In genomic region chr17:15958484-15958854, GRCh38 we compare ENCODE assay signal across 11 cellular contexts. TPM values are rescaled to one million over a fixed set of nuclear protein-coding genes. Genes with fewer than 3 reads are reported as not detected.
DNase-seq lines count a peak whose midpoint lies in the region; ATAC-seq, FAIRE-seq and TF ChIP-seq lines count a peak whose summit lies in the region.
"Had no signal": no experiment of that assay in that cellular context is flagged by ENCODE, and none has a peak within 500 bp of the region (broad histone marks: within the 10 kb centered on the region; RNA-seq: fewer than 3 reads in every experiment).

No MANE protein-coding gene starts in this region.

- H3K36me3 Mint-ChIP-seq in Calu3 (ENCODE audit: insufficient read depth, unreplicated experiment) (peaks cover 42% of the 10 kb centered on the region), neural progenitor cell (no peaks in the 10 kb centered on the region)

- H3K9me3 Mint-ChIP-seq in Calu3 (ENCODE audit: low read depth, unreplicated experiment) (no peaks in the 10 kb centered on the region), neural progenitor cell (no peaks in the 10 kb centered on the region)

- RAD21 ChIA-PET in GM12878 (lab: Charles Lee; ENCODE audit: unreplicated experiment) = no interaction called here

- no peak for TF ChIP-seq RAD21 in GM12878 (IDR thresholded peaks at IDR 0.05; ENCODE audit: insufficient read depth, low read depth, low read length)

- H3K79me2 ChIP-seq in Loucy (ENCODE audit: insufficient read depth, low read length) = no peaks in the 10 kb centered on the region
- no peaks in the 10 kb centered on the region for H3K79me2 ChIP-seq in GM12878 (ENCODE audit: control insufficient read depth, insufficient read depth, low read length)
- no peaks in the 10 kb centered on the region for H3K79me2 ChIP-seq in neural progenitor cell (ENCODE audit: low read depth)

- SMC1A ChIA-PET in GM12878 (lab: Charles Lee; ENCODE audit: uncharacterized antibody, unreplicated experiment) = interaction anchor here (1.2 to 1.7 kb wide), 6 partner anchors 15 to 57 kb away, joined by 3 to 6 read pairs (median 5); no protein-coding TSS in a partner anchor

- H3K9ac ChIP-seq in Loucy (ENCODE audit: low read depth, low read length, poor library complexity, severe bottlenecking) = peak overlapping the region; percentile 7
- H3K9ac ChIP-seq in GM12878 (ENCODE audit: control insufficient read depth, insufficient read depth, low read length) = no peak overlapping the region; the same call in 1 of the 2 replicates
- H3K9ac ChIP-seq in neural progenitor cell = no peak overlapping the region

- CTCF ChIA-PET in Calu3 (lab: Charles Lee) = interaction anchor here (1.9 kb wide), 1 partner anchor 13 kb away, joined by 11 read pairs; the partner anchor contains the start of gene ADORA2B
- CTCF ChIA-PET in GM12878 (lab: Yijun Ruan, JAX) = interaction anchor here (0.8 to 1.7 kb wide), 3 partner anchors 17 to 40 kb away, joined by 3 to 5 read pairs (median 3); no protein-coding TSS in a partner anchor

- no peak for TF ChIP-seq POLR2A in GM12878 (IDR thresholded peaks at IDR 0.05; ENCODE audit: low read depth, low read length)

- ATAC-seq in GM12878 (no peak), GM18498 (IDR thresholded peaks at IDR 0.05; ENCODE audit: unreplicated experiment) (no peak)

- H3K36me3 ChIP-seq in Loucy (ENCODE audit: insufficient read depth, low read length) (no peaks in the 10 kb centered on the region), GM12878 (ENCODE audit: control insufficient read depth in 2 of 2, insufficient read depth in 2 of 2, low read length in 1 of 2) (no peaks in the 10 kb centered on the region), neural progenitor cell (no peaks in the 10 kb centered on the region), H7 (replicated peaks; ENCODE audit: control insufficient read depth, insufficient read depth, low read length) (no peaks in the 10 kb centered on the region)

- POLR2A ChIA-PET in GM12878 (lab: Charles Lee) = no interaction called here

- H3K27me3 Mint-ChIP-seq in Calu3 (ENCODE audit: unreplicated experiment) = no peaks in the 10 kb centered on the region
- H3K27me3 Mint-ChIP-seq in neural progenitor cell (ENCODE audit: insufficient read depth, low read depth) = no peaks in the 10 kb centered on the region

- DNase-seq in Calu3 (no peak), GM12878 (ENCODE audit: low read depth, low spot score) (no peak), neural progenitor cell (ENCODE audit: low spot score) (no peak), H7 (no peak), medulla oblongata (ENCODE audit: extremely low spot score) (no peak), DMS 273 treated with DMSO at 0.1 percent for 48 hours (lab: John Stamatoyannopoulos, UW) (no peak)
- DNase-seq: activated gamma-delta T cell, NCI-H446 treated with DMSO at 0.1 percent for 48 hours had no signal

- H3K4me2 ChIP-seq in Loucy (ENCODE audit: low read depth, low read length, poor library complexity, severe bottlenecking) = peak overlapping the region; percentile 33
- H3K4me2 ChIP-seq in GM12878 (ENCODE audit: control insufficient read depth, insufficient read depth) = peak overlapping the region; percentile 86
- no peak overlapping the region for H3K4me2 ChIP-seq in neural progenitor cell

- WGBS in GM12878 (ENCODE audit: insufficient coverage, insufficient replicate concordance, low lambda C conversion rate, missing lambda C conversion rate) = 0% methylated on average over 4 of the region's 4 CpGs

- in situ Hi-C loops in GM12878 (cut with MboI) = no loop called here

- no peak overlapping the region for H3K4me3 ChIP-seq in Loucy (ENCODE audit: low read length, poor library complexity, severe bottlenecking)
- no peak overlapping the region for H3K4me3 ChIP-seq in GM12878
- no peak overlapping the region for H3K4me3 ChIP-seq in neural progenitor cell
- no peak overlapping the region for H3K4me3 ChIP-seq in H7 (ENCODE audit: insufficient read depth, low read depth, low read length)

- H3K9me3 ChIP-seq in Loucy (ENCODE audit: insufficient read depth, low read depth, low read length) (no peaks in the 10 kb centered on the region), GM12878 (replicated peaks; ENCODE audit: control insufficient read depth, insufficient read depth, low read length) (no peaks in the 10 kb centered on the region), neural progenitor cell (ENCODE audit: low read depth) (no peaks in the 10 kb centered on the region)

- TF ChIP-seq EP300 in GM12878 (IDR thresholded peaks at IDR 0.05; ENCODE audit: borderline replicate concordance in 1 of 2, control insufficient read depth in 1 of 2, low read depth in 2 of 2, low read length in 2 of 2) = no peak

- H3K27ac Mint-ChIP-seq in Calu3 (ENCODE audit: unreplicated experiment) (peak overlapping the region; percentile 88), neural progenitor cell (peak overlapping the region; percentile 5)

- H3K27ac ChIP-seq in GM12878 (ENCODE audit: control insufficient read depth, insufficient read depth) (peak overlapping the region; percentile 52; the same call in 1 of the 2 replicates), neural progenitor cell (no peak overlapping the region)

- no peaks in the 10 kb centered on the region for H3K27me3 ChIP-seq in Loucy (ENCODE audit: insufficient read depth, low read length, poor library complexity, severe bottlenecking)
- peaks cover 0 to 3% of the 10 kb centered on the region in 2 experiments; a peak in 2 of 4 replicates for H3K27me3 ChIP-seq in GM12878 (replicated peaks in 1 of 2; ENCODE audit: control insufficient read depth in 2 of 2, insufficient read depth in 2 of 2, low read length in 1 of 2)
- no peaks in the 10 kb centered on the region for H3K27me3 ChIP-seq in neural progenitor cell
- H3K27me3 ChIP-seq in H7 (ENCODE audit: control insufficient read depth, insufficient read depth, low read length) = no peaks in the 10 kb centered on the region

- BruUV-seq in Calu3 (replicated peaks; lab: Mats Ljungman, UMichigan) = no TSS peak
- no TSS peak for BruUV-seq in GM12878 (replicated peaks; lab: Mats Ljungman, UMichigan)

- H3K4me3 Mint-ChIP-seq in Calu3 (ENCODE audit: low read depth, unreplicated experiment) = peak overlapping the region; percentile 17
- H3K4me3 Mint-ChIP-seq in neural progenitor cell = no peak overlapping the region

- no peak for FAIRE-seq in GM12878 (lab: Jason Lieb, UNC)
- FAIRE-seq: TTC549 had no signal

- H3K4me1 Mint-ChIP-seq in Calu3 (ENCODE audit: low read depth, unreplicated experiment) = peaks cover 42% of the 10 kb centered on the region
- H3K4me1 Mint-ChIP-seq in neural progenitor cell = peaks cover 13% of the 10 kb centered on the region

- TF ChIP-seq CTCF in Calu3 (IDR thresholded peaks at IDR 0.05; ENCODE audit: unreplicated experiment) = no peak
- no peak for TF ChIP-seq CTCF in Loucy (conservative IDR thresholded peaks at IDR 0.05; ENCODE audit: low read length)
- no peak for TF ChIP-seq CTCF in GM12878 (IDR thresholded peaks at IDR 0.05 in 2 of 3, conservative IDR thresholded peaks at IDR 0.05 in 1 of 3; ENCODE audit: control insufficient read depth in 2 of 3, extremely low read depth in 1 of 3, insufficient read depth in 1 of 3, low read depth in 3 of 3, low read length in 3 of 3)
- no peak for TF ChIP-seq CTCF in neural progenitor cell (IDR thresholded peaks at IDR 0.05)

- intact Hi-C loops in Calu3 (cut with micrococcal nuclease; ENCODE audit: unreplicated experiment) = no loop called here
- intact Hi-C loops in GM12878 (cut with micrococcal nuclease; ENCODE audit: unreplicated experiment) = no loop called here

- H4K20me1 ChIP-seq in Loucy (ENCODE audit: insufficient read depth, low read length, poor library complexity, severe bottlenecking) = no peaks in the 10 kb centered on the region
- no peaks in the 10 kb centered on the region for H4K20me1 ChIP-seq in GM12878 (ENCODE audit: control insufficient read depth, insufficient read depth)
- H4K20me1 ChIP-seq in neural progenitor cell (ENCODE audit: low read depth) = no peaks in the 10 kb centered on the region

- H3K9me2 ChIP-seq in Loucy (replicated peaks; ENCODE audit: low read depth, low read length) = no peaks in the 10 kb centered on the region

- H3F3A ChIP-seq in Loucy (ENCODE audit: low read depth) = no peaks in the 10 kb centered on the region
- no peaks in the 10 kb centered on the region for H3F3A ChIP-seq in neural progenitor cell (ENCODE audit: low read depth)

- H3K4me1 ChIP-seq in Loucy (ENCODE audit: insufficient read depth, low read length, poor library complexity, severe bottlenecking) = peaks cover 8% of the 10 kb centered on the region
- peaks cover 16% of the 10 kb centered on the region for H3K4me1 ChIP-seq in GM12878 (ENCODE audit: control insufficient read depth, insufficient read depth, low read length)
- no peaks in the 10 kb centered on the region for H3K4me1 ChIP-seq in neural progenitor cell

- H2AFZ ChIP-seq in Loucy (ENCODE audit: low read length) (no peak overlapping the region), GM12878 (ENCODE audit: control insufficient read depth, low read depth, low read length) (no peak overlapping the region), neural progenitor cell (replicated peaks) (no peak overlapping the region)

RNA-seq across cellular contexts. Expression of gene ADORA2B, which starts 13.5 kb away (rescaled TPM):
- total RNA-seq in Calu3 (2022) (10.7 and 12.6 TPM in 2 replicates), GM12878 (2014; rRNA removed) (0.11 and 0.17 TPM in 2 replicates), GM12878 (2014; rRNA removed; fragmentation: Illumina TruSeq; extraction: Trizol) (0.14 and 0.22 TPM in 2 replicates), GM12878 (2021) (0.21 and 0.31 TPM in 2 replicates), neural progenitor cell (ENCODE audit: low replicate concordance) (1.9 and 4.4 TPM in 2 replicates)
- total RNA-seq in GM12878 (2013; cell fraction: nucleolus; rRNA removed) = 0.29 and 0.44 TPM in 2 replicates
- polyA plus RNA-seq in GM12878 (2011; ENCODE audit: low read depth) = not detected
- polyA plus RNA-seq in GM12878 (2011; rRNA removed) (0.15 and 0.19 TPM in 2 replicates), GM12878 (2014; fragmentation: Illumina TruSeq; extraction: Trizol) (0.09 TPM in 1 of 2 replicates, not detected in the other), GM12878 (2014; fragmentation: Nextera tagmentation; extraction: Ambion mirVana) (under 1 TPM; 0.13 to 0.16 TPM), GM12878 (2014; rRNA removed) (0.05 and 0.11 TPM in 2 replicates), GM12878 (2016; fragmentation: Nextera tagmentation; extraction: Ambion mirVana) (under 1 TPM; 0.35 to 0.42 TPM)
- polyA plus RNA-seq in GM12878 (2011; cell fraction: cytosol; rRNA removed) = 0.27 and 0.28 TPM in 2 replicates
- polyA plus RNA-seq in GM12878 (2011; cell fraction: nucleus; rRNA removed) = 0.06 TPM in 1 of 2 replicates, not detected in the other
- polyA plus RNA-seq in GM12878 (2012) = 0.28 TPM in 1 of 2 replicates, not detected in the other
- 0.26 and 0.37 TPM in 2 replicates for polyA minus RNA-seq in GM12878 (2011; rRNA and poly(A)+ RNA removed)
- polyA minus RNA-seq in GM12878 (2011; cell fraction: cytosol; rRNA and poly(A)+ RNA removed) = not detected in 2 replicates
- 0.24 TPM in 1 of 2 replicates, not detected in the other for polyA minus RNA-seq in GM12878 (2011; cell fraction: nucleus; rRNA and poly(A)+ RNA removed)
- 3.9 and 4.6 TPM in 2 replicates for total RNA-seq in H7 (2014; rRNA removed; shearing (Covaris generic))

RNA-seq across cellular contexts. Expression of gene ZSWIM7, which starts 41.0 kb away (rescaled TPM):
- total RNA-seq in Calu3 (2022) (11.9 and 12.4 TPM in 2 replicates), GM12878 (2014; rRNA removed) (10.5 and 10.8 TPM in 2 replicates), GM12878 (2014; rRNA removed; fragmentation: Illumina TruSeq; extraction: Trizol) (5.9 and 7.1 TPM in 2 replicates), GM12878 (2021) (8.2 and 8.6 TPM in 2 replicates), neural progenitor cell (ENCODE audit: low replicate concordance) (36.2 and 43.9 TPM in 2 replicates)
- 1.5 and 3.7 TPM in 2 replicates for total RNA-seq in GM12878 (2013; cell fraction: nucleolus; rRNA removed)
- polyA plus RNA-seq in GM12878 (2011; ENCODE audit: low read depth) = 9.2 TPM
- polyA plus RNA-seq in GM12878 (2011; rRNA removed) (9.8 and 10.7 TPM in 2 replicates), GM12878 (2014; fragmentation: Illumina TruSeq; extraction: Trizol) (7.0 and 11.2 TPM in 2 replicates), GM12878 (2014; fragmentation: Nextera tagmentation; extraction: Ambion mirVana) (1 to 10 TPM; 7.2 to 9.2 TPM), GM12878 (2014; rRNA removed) (14.6 and 17.9 TPM in 2 replicates), GM12878 (2016; fragmentation: Nextera tagmentation; extraction: Ambion mirVana) (10 to 100 TPM; 25.8 to 26.6 TPM)
- polyA plus RNA-seq in GM12878 (2011; cell fraction: cytosol; rRNA removed) = 9.8 and 11.7 TPM in 2 replicates
- polyA plus RNA-seq in GM12878 (2011; cell fraction: nucleus; rRNA removed) = 4.5 and 6.3 TPM in 2 replicates
- polyA plus RNA-seq in GM12878 (2012) = 3.6 and 7.4 TPM in 2 replicates
- polyA minus RNA-seq in GM12878 (2011; rRNA and poly(A)+ RNA removed) = 2.6 and 3.7 TPM in 2 replicates
- polyA minus RNA-seq in GM12878 (2011; cell fraction: cytosol; rRNA and poly(A)+ RNA removed) = 2.5 TPM in 1 of 2 replicates, not detected in the other
- polyA minus RNA-seq in GM12878 (2011; cell fraction: nucleus; rRNA and poly(A)+ RNA removed) = 0.86 and 0.97 TPM in 2 replicates
- 17.3 and 22.0 TPM in 2 replicates for total RNA-seq in H7 (2014; rRNA removed; shearing (Covaris generic))

RNA-seq across cellular contexts. Expression of gene TTC19, which starts 41.2 kb away (rescaled TPM):
- total RNA-seq in Calu3 (2022) = 30.3 and 31.6 TPM in 2 replicates
- total RNA-seq in GM12878 (2013; cell fraction: nucleolus; rRNA removed) = 60.1 and 66.5 TPM in 2 replicates
- 25.1 and 28.4 TPM in 2 replicates for total RNA-seq in GM12878 (2014; rRNA removed)
- total RNA-seq in GM12878 (2014; rRNA removed; fragmentation: Illumina TruSeq; extraction: Trizol) = 18.5 and 19.2 TPM in 2 replicates
- total RNA-seq in GM12878 (2021) = 18.4 and 21.2 TPM in 2 replicates
- 9.5 TPM for polyA plus RNA-seq in GM12878 (2011; ENCODE audit: low read depth)
- 5.3 and 8.9 TPM in 2 replicates for polyA plus RNA-seq in GM12878 (2011; rRNA removed)
- polyA plus RNA-seq in GM12878 (2011; cell fraction: cytosol; rRNA removed) = 4.7 and 4.9 TPM in 2 replicates
- polyA plus RNA-seq in GM12878 (2011; cell fraction: nucleus; rRNA removed) = 8.9 and 16.3 TPM in 2 replicates
- polyA plus RNA-seq in GM12878 (2012) = 13.1 and 15.1 TPM in 2 replicates
- 21.0 and 26.5 TPM in 2 replicates for polyA plus RNA-seq in GM12878 (2014; fragmentation: Illumina TruSeq; extraction: Trizol)
- 10 to 100 TPM in 1 of 2 experiments, 1 to 10 TPM in 1; 8.3 to 12.3 TPM for polyA plus RNA-seq in GM12878 (2014; fragmentation: Nextera tagmentation; extraction: Ambion mirVana)
- polyA plus RNA-seq in GM12878 (2014; rRNA removed) = 10.8 and 14.0 TPM in 2 replicates
- 10 to 100 TPM; 26.7 to 29.8 TPM for polyA plus RNA-seq in GM12878 (2016; fragmentation: Nextera tagmentation; extraction: Ambion mirVana)
- polyA minus RNA-seq in GM12878 (2011; rRNA and poly(A)+ RNA removed) = 7.2 and 7.7 TPM in 2 replicates
- polyA minus RNA-seq in GM12878 (2011; cell fraction: cytosol; rRNA and poly(A)+ RNA removed) = 2.9 and 7.0 TPM in 2 replicates
- 14.1 and 33.3 TPM in 2 replicates for polyA minus RNA-seq in GM12878 (2011; cell fraction: nucleus; rRNA and poly(A)+ RNA removed)
- total RNA-seq in neural progenitor cell (ENCODE audit: low replicate concordance) = 47.1 and 52.9 TPM in 2 replicates
- total RNA-seq in H7 (2014; rRNA removed; shearing (Covaris generic)) = 43.1 and 56.9 TPM in 2 replicates
